ENCODE assay signal across 11 cellular contexts in the genomic region with DNA sequence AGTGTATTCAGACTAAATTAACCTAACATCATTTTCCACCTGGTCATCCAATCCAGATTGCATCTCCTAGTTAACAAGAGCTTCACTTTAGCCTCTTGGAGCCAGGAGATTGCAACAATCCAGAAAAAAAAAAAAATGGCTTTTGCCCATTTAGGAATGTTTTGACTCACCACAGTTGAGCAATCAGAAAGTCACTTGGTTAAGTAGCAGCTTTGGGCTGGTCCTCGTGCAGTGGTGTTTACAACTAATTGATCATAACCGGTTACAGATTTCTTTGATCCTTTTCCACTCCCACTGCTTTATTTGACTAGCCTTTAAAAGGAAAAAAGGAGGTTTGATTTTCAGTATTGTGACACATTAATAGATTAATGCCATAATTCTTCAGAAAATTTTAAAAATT.
DNase-seq lines count a peak whose midpoint lies in the region; ATAC-seq, FAIRE-seq and TF ChIP-seq lines count a peak whose summit lies in the region.
"Had no signal": no experiment of that assay in that cellular context is flagged by ENCODE, and none has a peak within 500 bp of the region (broad histone marks: within the 10 kb centered on the region; RNA-seq: fewer than 3 reads in every experiment).

No MANE protein-coding gene starts in this region.

- peaks cover 12% of the 10 kb centered on the region for H3K4me1 Mint-ChIP-seq in astrocyte (ENCODE audit: low read depth, unreplicated experiment)

- no peaks in the 10 kb centered on the region for H3K27me3 Mint-ChIP-seq in astrocyte (ENCODE audit: low read depth, unreplicated experiment)

- H3K4me3 Mint-ChIP-seq in astrocyte (ENCODE audit: unreplicated experiment) = no peak overlapping the region
- H3K4me3 Mint-ChIP-seq: activated naive CD8-positive, alpha-beta T cell had no signal

- TF ChIP-seq EP300 in Ishikawa (IDR thresholded peaks at IDR 0.05; ENCODE audit: borderline replicate concordance) = no peak

- H3K9ac ChIP-seq in astrocyte (ENCODE audit: low read length) = no peak overlapping the region

- no peak overlapping the region for H3K27ac Mint-ChIP-seq in astrocyte (ENCODE audit: unreplicated experiment)
- H3K27ac Mint-ChIP-seq: activated naive CD8-positive, alpha-beta T cell had no signal

- no peak overlapping the region for H3K4me2 ChIP-seq in astrocyte (ENCODE audit: low read length)

- H3K4me1 ChIP-seq in astrocyte (ENCODE audit: insufficient read depth, low read length) (no peaks in the 10 kb centered on the region), lower lobe of right lung (no peaks in the 10 kb centered on the region), uterus (no peaks in the 10 kb centered on the region)
- H3K4me1 ChIP-seq: heart right ventricle had no signal

- no peak for TF ChIP-seq POLR2A in uterus (IDR thresholded peaks at IDR 0.05)

- FAIRE-seq in astrocyte (lab: Jason Lieb, UNC) = peak; percentile 85

- no peaks in the 10 kb centered on the region for H3K79me2 ChIP-seq in astrocyte (ENCODE audit: insufficient read depth, low read length)

- H3K36me3 ChIP-seq in astrocyte (ENCODE audit: insufficient read depth, low read length) (no peaks in the 10 kb centered on the region), lower lobe of right lung (no peaks in the 10 kb centered on the region), uterus (no peaks in the 10 kb centered on the region)
- H3K36me3 ChIP-seq: heart right ventricle had no signal

- H3K9me3 Mint-ChIP-seq in astrocyte (ENCODE audit: unreplicated experiment) = no peaks in the 10 kb centered on the region

- no peak overlapping the region for H3K27ac ChIP-seq in astrocyte (ENCODE audit: low read depth, low read length)
- no peak overlapping the region for H3K27ac ChIP-seq in lower lobe of right lung
- H3K27ac ChIP-seq in uterus = no peak overlapping the region
- H3K27ac ChIP-seq: heart right ventricle had no signal

- H2AFZ ChIP-seq in astrocyte (ENCODE audit: low read depth, low read length) = no peak overlapping the region

- H3K9me3 ChIP-seq in astrocyte (ENCODE audit: insufficient read depth, low read depth, low read length) (no peaks in the 10 kb centered on the region), lower lobe of right lung (no peaks in the 10 kb centered on the region), uterus (no peaks in the 10 kb centered on the region)
- H3K9me3 ChIP-seq: heart right ventricle had no signal

- TF ChIP-seq CTCF in astrocyte (IDR thresholded peaks at IDR 0.05; ENCODE audit: insufficient read depth, low read depth, low read length) (no peak), lower lobe of right lung (IDR thresholded peaks at IDR 0.05) (no peak), uterus (IDR thresholded peaks at IDR 0.05) (no peak)

- TF ChIP-seq RAD21 in Ishikawa (IDR thresholded peaks at IDR 0.05; ENCODE audit: low read depth) = no peak

- ATAC-seq in lower lobe of right lung = peak; percentile 58 to 77
- no peak for ATAC-seq in HG03442 (IDR thresholded peaks at IDR 0.05; ENCODE audit: unreplicated experiment)

- H3K27me3 ChIP-seq in astrocyte (ENCODE audit: insufficient read depth, low read length) (no peaks in the 10 kb centered on the region), lower lobe of right lung (ENCODE audit: low read depth) (no peaks in the 10 kb centered on the region), uterus (no peaks in the 10 kb centered on the region)
- H3K27me3 ChIP-seq: heart right ventricle had no signal

- no peaks in the 10 kb centered on the region for H4K20me1 ChIP-seq in astrocyte (ENCODE audit: insufficient read depth, low read length)

- H3K4me3 ChIP-seq in astrocyte (ENCODE audit: insufficient read depth, low read depth, low read length) (no peak overlapping the region), lower lobe of right lung (no peak overlapping the region), uterus (no peak overlapping the region)
- H3K4me3 ChIP-seq: heart right ventricle had no signal

- DNase-seq in AG20443 (ENCODE audit: low spot score) (peak; percentile 85), astrocyte (ENCODE audit: low read depth) (peak; percentile 90), lower lobe of right lung (no peak), uterus (no peak)
- DNase-seq in activated CD4-positive, alpha-beta T cell treated with anti-CD3 and anti-CD28 coated beads for 4 hours = no peak
- no peak for DNase-seq in activated CD8-positive, alpha-beta memory T cell treated with anti-CD3 and anti-CD28 coated beads for 24 hours
- DNase-seq: heart right ventricle, nucleus accumbens had no signal

- H3K36me3 Mint-ChIP-seq in astrocyte (ENCODE audit: low read depth, unreplicated experiment) = no peaks in the 10 kb centered on the region
- H3K36me3 Mint-ChIP-seq: activated naive CD8-positive, alpha-beta T cell had no signal

- intact Hi-C loops in lower lobe of right lung (cut with DNase I) = no loop called here
- intact Hi-C loops in uterus (cut with DNase I; ENCODE audit: low total_unique reads) = no loop called here

TF ChIP-seq in Ishikawa, 13 proteins besides CTCF, POLR2A, EP300 and RAD21:
- TF ChIP-seq ZBTB7A (IDR thresholded peaks at IDR 0.05; ENCODE audit: low read depth) = no peak
- TF ChIP-seq CEBPB (IDR thresholded peaks at IDR 0.05) = peak; percentile 84

Comparison
In these comparisons a context has a peak if more than half of its experiments do, and no peak if none do; other contexts are left out.
1. DNase-seq: peak in AG20443 (single experiment) and astrocyte (single experiment); none in lower lobe of right lung (single experiment), uterus (0 of 2), activated CD4-positive, alpha-beta T cell treated with anti-CD3 and anti-CD28 coated beads for 4 hours (0 of 2) and activated CD8-positive, alpha-beta memory T cell treated with anti-CD3 and anti-CD28 coated beads for 24 hours (single experiment).